ENCODE assay signal across 8 cellular contexts in the genomic region with DNA sequence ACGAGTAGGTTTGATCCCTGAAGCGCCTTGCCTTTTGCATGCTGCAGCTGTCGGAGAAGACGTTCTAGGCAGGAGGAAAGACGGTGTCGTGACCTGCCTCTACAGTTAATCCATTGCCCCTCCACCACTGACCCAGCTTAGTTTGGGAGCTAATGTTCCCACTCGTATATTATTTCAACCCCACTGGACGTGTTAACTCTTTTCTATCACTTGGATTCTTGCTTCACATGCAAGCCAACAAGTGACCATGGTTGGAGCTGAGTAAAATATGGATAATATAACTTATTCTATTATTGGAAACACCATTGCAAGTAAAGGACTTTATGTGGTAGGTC.
DNase-seq lines count a peak whose midpoint lies in the region; ATAC-seq and TF ChIP-seq lines count a peak whose summit lies in the region.

No MANE protein-coding gene starts in this region.

- ATAC-seq in HG03354 (IDR thresholded peaks at IDR 0.05; ENCODE audit: poor library complexity, severe bottlenecking, unreplicated experiment) (no peak), GM19351 (IDR thresholded peaks at IDR 0.05; ENCODE audit: unreplicated experiment) (no peak)

- DNase-seq in GM12864 (ENCODE audit: low read depth) (no peak), foreskin fibroblast (no peak), skeletal muscle cell (ENCODE audit: low read depth) (no peak), LoVo (ENCODE audit: low spot score) (no peak)
- DNase-seq in stimulated activated CD4-positive, alpha-beta T cell treated with anti-CD3 and anti-CD28 coated beads, Interleukin-4, amount 100 ng/mL, for 1 hour: no peak

- H3K4me3 ChIP-seq in GM12864 (ENCODE audit: low read depth, low read length) (peak overlapping the region; percentile 80), foreskin fibroblast (ENCODE audit: low read depth in 1 of 2, low read length in 2 of 2) (peak overlapping the region; percentile 60 to 97), skeletal muscle cell (ENCODE audit: low read depth, low read length) (peak overlapping the region; percentile 77)

- H3K27ac ChIP-seq in VCaP: peak overlapping the region; percentile 84

- TF ChIP-seq CTCF in GM12864 (IDR thresholded peaks at IDR 0.05; ENCODE audit: low read depth, low read length, missing control alignments): no peak
- no peak for TF ChIP-seq CTCF in VCaP (conservative IDR thresholded peaks at IDR 0.05)
- no peak for TF ChIP-seq CTCF in foreskin fibroblast (IDR thresholded peaks at IDR 0.05; ENCODE audit: low read depth, low read length)
